16 cellular contexts compared by ENCODE assay signal in genomic region chr1:243477676-243478075, GRCh38.
"Had no signal": no experiment of that assay in that cellular context is flagged by ENCODE, and none has a peak within 500 bp of the region (broad histone marks: within the 10 kb centered on the region; RNA-seq: fewer than 3 reads in every experiment).

No MANE protein-coding gene starts in this region.

- H3K4me3 Mint-ChIP-seq: activated naive CD4-positive, alpha-beta T cell treated with anti-CD3 and anti-CD28 coated beads for 36 hours; activated T-helper 17 cell treated with anti-CD3 and anti-CD28 coated beads, Interleukin-2, amount 50 U/mL, for 72 hours; stimulated activated memory B cell treated with anti-CD40 and anti-IgM and Interleukin-4, amounts not matched to agents 10 μg/mL and 1 μg/mL and 100 μg/mL, for 72 hours; T-helper 1 cell treated with Interleukin-12 subunit alpha and Interleukin-12 subunit beta and Interleukin-4 antibody, amounts not matched to agents 30 μg/mL and 1 μg/mL, for 36 hours had no signal

- H3K9me3 ChIP-seq: tibial nerve had no signal

- H3K9me3 Mint-ChIP-seq: activated naive CD4-positive, alpha-beta T cell treated with anti-CD3 and anti-CD28 coated beads for 36 hours; activated T-helper 17 cell treated with anti-CD3 and anti-CD28 coated beads, Interleukin-2, amount 50 U/mL, for 72 hours had no signal

- DNase-seq: activated CD4-positive, alpha-beta T cell treated with anti-CD3 and anti-CD28 coated beads, Interleukin-2, amount 50 U/mL, for 1 hour; activated CD4-positive, CD25-positive, alpha-beta regulatory T cell; activated naive CD4-positive, alpha-beta T cell treated with anti-CD3 and anti-CD28 coated beads for 36 hours; activated T-cell treated with anti-CD3 and anti-CD28 coated beads for 4 hours; central memory CD4-positive, alpha-beta T cell; effector memory CD4-positive, alpha-beta T cell; left colon; midbrain; posterior cingulate gyrus; right cardiac atrium had no signal

- H3K27me3 Mint-ChIP-seq: activated T-helper 17 cell treated with anti-CD3 and anti-CD28 coated beads, Interleukin-2, amount 50 U/mL, for 72 hours; stimulated activated memory B cell treated with anti-CD40 and anti-IgM and Interleukin-4, amounts not matched to agents 10 μg/mL and 1 μg/mL and 100 μg/mL, for 72 hours had no signal

- H3K27ac Mint-ChIP-seq: activated naive CD4-positive, alpha-beta T cell treated with anti-CD3 and anti-CD28 coated beads for 36 hours; activated T-helper 17 cell treated with anti-CD3 and anti-CD28 coated beads, Interleukin-2, amount 50 U/mL, for 72 hours; stimulated activated memory B cell treated with anti-CD40 and anti-IgM and Interleukin-4, amounts not matched to agents 10 μg/mL and 1 μg/mL and 100 μg/mL, for 72 hours; T-helper 1 cell treated with Interleukin-12 subunit alpha and Interleukin-12 subunit beta and Interleukin-4 antibody, amounts not matched to agents 30 μg/mL and 1 μg/mL, for 36 hours had no signal

- H3K27me3 ChIP-seq: tibial nerve had no signal

- H3K27ac ChIP-seq: coronary artery, tibial nerve had no signal

- ATAC-seq: activated T-helper 17 cell treated with anti-CD3 and anti-CD28 coated beads, Interleukin-2, amount 50 U/mL, for 72 hours; left colon; right cardiac atrium; stimulated activated memory B cell treated with anti-CD40 and anti-IgM and Interleukin-4, amounts not matched to agents 10 μg/mL and 1 μg/mL and 100 μg/mL, for 72 hours had no signal

- H3K4me3 ChIP-seq: coronary artery, lung, tibial nerve had no signal
